1 cellular context compared by ENCODE assay signal in the genomic region with DNA sequence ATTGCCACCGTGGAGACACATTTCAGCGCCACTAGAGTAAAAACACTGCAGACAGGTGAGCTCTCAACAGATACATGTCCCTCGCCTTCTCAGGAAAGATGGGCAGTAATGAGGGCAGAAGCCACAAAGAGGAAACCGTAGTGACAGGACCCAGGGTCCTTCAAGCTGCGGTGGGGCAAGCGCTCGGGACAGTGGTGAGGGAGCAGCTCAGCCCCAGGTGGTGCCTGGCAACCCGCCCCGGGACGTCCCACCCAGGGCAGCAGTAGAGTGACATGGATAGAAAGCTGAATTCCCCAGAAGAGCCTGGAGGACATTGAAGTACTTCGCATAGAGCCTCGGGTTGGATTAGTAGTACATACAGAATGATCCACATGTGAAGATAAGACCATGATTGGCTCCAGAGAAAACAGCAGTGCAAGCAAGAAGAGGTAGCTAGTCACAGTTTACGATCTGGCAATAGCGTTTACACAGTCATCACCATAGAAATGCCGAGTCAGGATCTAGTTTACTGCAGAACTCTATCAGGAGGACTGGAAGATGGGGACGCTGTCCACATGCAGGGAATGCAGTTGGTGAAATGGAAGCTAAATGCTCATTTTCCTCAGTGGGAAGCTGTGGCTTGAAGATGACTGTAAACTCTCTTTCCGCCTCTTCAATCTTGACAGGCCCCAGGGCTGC.
TF ChIP-seq lines count a peak whose summit lies in the region.

No MANE protein-coding gene starts in this region.

TF ChIP-seq in IMR-90, 13 proteins besides CTCF, POLR2A, EP300 and RAD21:
- TF ChIP-seq, protein P1, sequence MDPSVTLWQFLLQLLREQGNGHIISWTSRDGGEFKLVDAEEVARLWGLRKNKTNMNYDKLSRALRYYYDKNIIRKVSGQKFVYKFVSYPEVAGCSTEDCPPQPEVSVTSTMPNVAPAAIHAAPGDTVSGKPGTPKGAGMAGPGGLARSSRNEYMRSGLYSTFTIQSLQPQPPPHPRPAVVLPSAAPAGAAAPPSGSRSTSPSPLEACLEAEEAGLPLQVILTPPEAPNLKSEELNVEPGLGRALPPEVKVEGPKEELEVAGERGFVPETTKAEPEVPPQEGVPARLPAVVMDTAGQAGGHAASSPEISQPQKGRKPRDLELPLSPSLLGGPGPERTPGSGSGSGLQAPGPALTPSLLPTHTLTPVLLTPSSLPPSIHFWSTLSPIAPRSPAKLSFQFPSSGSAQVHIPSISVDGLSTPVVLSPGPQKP (IDR thresholded peaks at IDR 0.05; ENCODE audit: borderline replicate concordance, low read depth, low read length): no peak
- TF ChIP-seq MAFK (IDR thresholded peaks at IDR 0.05; ENCODE audit: low read depth, low read length) (peak; percentile 64), NFE2L2 (IDR thresholded peaks at IDR 0.05; ENCODE audit: low read depth, low read length) (no peak), BHLHE40 (IDR thresholded peaks at IDR 0.05; ENCODE audit: low read depth, low read length) (no peak)
- TF ChIP-seq, protein P2, sequence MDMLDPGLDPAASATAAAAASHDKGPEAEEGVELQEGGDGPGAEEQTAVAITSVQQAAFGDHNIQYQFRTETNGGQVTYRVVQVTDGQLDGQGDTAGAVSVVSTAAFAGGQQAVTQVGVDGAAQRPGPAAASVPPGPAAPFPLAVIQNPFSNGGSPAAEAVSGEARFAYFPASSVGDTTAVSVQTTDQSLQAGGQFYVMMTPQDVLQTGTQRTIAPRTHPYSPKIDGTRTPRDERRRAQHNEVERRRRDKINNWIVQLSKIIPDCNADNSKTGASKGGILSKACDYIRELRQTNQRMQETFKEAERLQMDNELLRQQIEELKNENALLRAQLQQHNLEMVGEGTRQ (IDR thresholded peaks at IDR 0.05; ENCODE audit: low read depth, low read length): no peak
